Comparison of ENCODE assay signal across 6 cellular contexts in genomic region chr6:43075791-43076092, GRCh38. TPM values are rescaled to one million over a fixed set of nuclear protein-coding genes. Genes with fewer than 3 reads are reported as not detected.
DNase-seq lines count a peak whose midpoint lies in the region; ATAC-seq and TF ChIP-seq lines count a peak whose summit lies in the region.

No MANE protein-coding gene starts in this region.

- intact Hi-C loops in activated naive CD4-positive, alpha-beta T cell treated with anti-CD3 and anti-CD28 coated beads for 36 hours (cut with micrococcal nuclease) = loop anchor here (10.0 kb wide), 1 partner anchor 429 kb away; no protein-coding TSS in a partner anchor
- intact Hi-C loops in esophagus squamous epithelium (cut with DNase I) = no loop called here

- H3K4me1 Mint-ChIP-seq in activated naive CD4-positive, alpha-beta T cell treated with anti-CD3 and anti-CD28 coated beads for 36 hours (ENCODE audit: low read depth) = peaks cover 7% of the 10 kb centered on the region

- no peaks in the 10 kb centered on the region for H3K9me3 ChIP-seq in esophagus squamous epithelium
- H3K9me3 ChIP-seq in thoracic aorta = no peaks in the 10 kb centered on the region

- H3K27ac Mint-ChIP-seq in activated naive CD4-positive, alpha-beta T cell treated with anti-CD3 and anti-CD28 coated beads for 36 hours = no peak overlapping the region

- DNase-seq in activated naive CD4-positive, alpha-beta T cell treated with anti-CD3 and anti-CD28 coated beads for 36 hours = no peak
- DNase-seq in activated naive CD4-positive, alpha-beta T cell treated with Interleukin-2 at 50 U/mL for 16 hours = no peak
- DNase-seq in esophagus squamous epithelium (lab: John Stamatoyannopoulos, UW) = no peak
- DNase-seq in thoracic aorta (ENCODE audit: low spot score) = no peak
- DNase-seq in NOMO-1 treated with DMSO at 0.1 percent for 48 hours (lab: John Stamatoyannopoulos, UW; ENCODE audit: unreplicated experiment) = no peak

- H3K4me3 ChIP-seq in esophagus squamous epithelium = peak overlapping the region; percentile 75 to 93 (median 86)
- peak overlapping the region; percentile 67 for H3K4me3 ChIP-seq in thoracic aorta

- H3K27me3 ChIP-seq in esophagus squamous epithelium = peaks cover 0 to 17% (median 0%) of the 10 kb centered on the region in 4 donors
- H3K27me3 ChIP-seq in thoracic aorta (replicated peaks; ENCODE audit: insufficient read depth) = no peaks in the 10 kb centered on the region

- H3K36me3 Mint-ChIP-seq in activated naive CD4-positive, alpha-beta T cell treated with anti-CD3 and anti-CD28 coated beads for 36 hours (ENCODE audit: low read depth) = no peaks in the 10 kb centered on the region

- H3K9me3 Mint-ChIP-seq in activated naive CD4-positive, alpha-beta T cell treated with anti-CD3 and anti-CD28 coated beads for 36 hours = no peaks in the 10 kb centered on the region

- CTCF ChIA-PET in activated naive CD4-positive, alpha-beta T cell treated with anti-CD3 and anti-CD28 coated beads for 36 hours (lab: Charles Lee) = interaction anchor here (2.9 kb wide), 1 partner anchor 68 kb away, joined by 16 read pairs; no protein-coding TSS in a partner anchor

- WGBS in esophagus squamous epithelium, 2 donors = 34% methylated on average over 4 of the region's 7 CpGs; no CpG with 5 or more reads in 1 of the 2 donors

- H3K27me3 Mint-ChIP-seq in activated naive CD4-positive, alpha-beta T cell treated with anti-CD3 and anti-CD28 coated beads for 36 hours (ENCODE audit: low read depth) = peaks cover 14% of the 10 kb centered on the region

- H3K4me1 ChIP-seq in esophagus squamous epithelium = peaks cover 9 to 43% (median 10%) of the 10 kb centered on the region in 3 donors
- peaks cover 8 to 13% of the 10 kb centered on the region in 2 donors for H3K4me1 ChIP-seq in thoracic aorta (ENCODE audit: control insufficient read depth in 1 of 2, low read depth in 2 of 2)

- peak overlapping the region; percentile 50 for H3K4me3 Mint-ChIP-seq in activated naive CD4-positive, alpha-beta T cell treated with anti-CD3 and anti-CD28 coated beads for 36 hours

- H3K27ac ChIP-seq in esophagus squamous epithelium = peak overlapping the region; percentile 55 to 86 (median 79)
- H3K27ac ChIP-seq in thoracic aorta = no peak overlapping the region

- ATAC-seq in thoracic aorta (ENCODE audit: insufficient number of reproducible peaks, low FRiP score, low read depth) (no peak), HG02852 (IDR thresholded peaks at IDR 0.05; ENCODE audit: unreplicated experiment) (no peak)

- no peak for TF ChIP-seq POLR2A in esophagus squamous epithelium (IDR thresholded peaks at IDR 0.05)

- TF ChIP-seq CTCF in esophagus squamous epithelium (IDR thresholded peaks at IDR 0.05) (no peak), thoracic aorta (IDR thresholded peaks at IDR 0.05) (no peak)

- peaks cover 0 to 41% (median 0%) of the 10 kb centered on the region in 3 donors for H3K36me3 ChIP-seq in esophagus squamous epithelium
- peaks cover 17% of the 10 kb centered on the region for H3K36me3 ChIP-seq in thoracic aorta

RNA-seq across cellular contexts. Expression of gene PTK7, which starts 0.4 kb away (rescaled TPM):
- 1 to 10 TPM; 2.0 to 2.2 TPM for total RNA-seq in activated naive CD4-positive, alpha-beta T cell treated with anti-CD3 and anti-CD28 coated beads for 36 hours
- total RNA-seq in esophagus squamous epithelium (10 to 100 TPM; 30.6 to 44.1 (median 36.7) TPM), thoracic aorta (1 to 10 TPM; 4.5 to 6.8 TPM)

RNA-seq across cellular contexts. Expression of gene KLC4, which starts 16.3 kb away (rescaled TPM):
- total RNA-seq in activated naive CD4-positive, alpha-beta T cell treated with anti-CD3 and anti-CD28 coated beads for 36 hours = 10 to 100 TPM; 12.0 to 12.3 TPM
- total RNA-seq in esophagus squamous epithelium (10 to 100 TPM in 2 of 4 donors, 1 to 10 TPM in 2; 4.5 to 15.8 (median 9.4) TPM), thoracic aorta (10 to 100 TPM; 22.9 to 33.5 TPM)

RNA-seq across cellular contexts. Expression of gene MRPL2, which starts 16.5 kb away (rescaled TPM):
- 10 to 100 TPM; 87.7 to 95.1 TPM for total RNA-seq in activated naive CD4-positive, alpha-beta T cell treated with anti-CD3 and anti-CD28 coated beads for 36 hours
- total RNA-seq in esophagus squamous epithelium (10 to 100 TPM; 23.3 to 29.1 (median 24.5) TPM), thoracic aorta (10 to 100 TPM in 1 of 2 donors, 1 to 10 TPM in 1; 7.4 to 10.6 TPM)

RNA-seq across cellular contexts. Expression of gene CUL7, which starts 22.1 kb away (rescaled TPM):
- total RNA-seq in activated naive CD4-positive, alpha-beta T cell treated with anti-CD3 and anti-CD28 coated beads for 36 hours = 10 to 100 TPM; 21.9 to 22.1 TPM
- total RNA-seq in esophagus squamous epithelium (10 to 100 TPM in 1 of 4 donors, 1 to 10 TPM in 3; 6.5 to 10.8 (median 8.0) TPM), thoracic aorta (10 to 100 TPM; 10.0 to 14.8 TPM)

RNA-seq across cellular contexts. Expression of gene RRP36, which starts 54.3 kb away (rescaled TPM):
- 10 to 100 TPM; 31.0 to 32.7 TPM for total RNA-seq in activated naive CD4-positive, alpha-beta T cell treated with anti-CD3 and anti-CD28 coated beads for 36 hours
- total RNA-seq in esophagus squamous epithelium (10 to 100 TPM; 52.5 to 66.4 (median 65.4) TPM), thoracic aorta (10 to 100 TPM; 61.6 to 76.2 TPM)

Comparison
In these comparisons a context has a peak if more than half of its experiments do, and no peak if none do; other contexts are left out.
1. H3K27ac ChIP-seq: peak in esophagus squamous epithelium (4 of 4); none in thoracic aorta (0 of 2).
2. RNA of gene PTK7, which starts 0.4 kb away (total RNA-seq): 30.6 to 44.1 TPM in esophagus squamous epithelium; 4.5 to 6.8 TPM in thoracic aorta and 2.0 to 2.2 TPM in activated naive CD4-positive, alpha-beta T cell treated with anti-CD3 and anti-CD28 coated beads for 36 hours; every median in the first group is over 4 times any median in the second.